Comparison of ENCODE assay signal across 1 cellular context in the genomic region with DNA sequence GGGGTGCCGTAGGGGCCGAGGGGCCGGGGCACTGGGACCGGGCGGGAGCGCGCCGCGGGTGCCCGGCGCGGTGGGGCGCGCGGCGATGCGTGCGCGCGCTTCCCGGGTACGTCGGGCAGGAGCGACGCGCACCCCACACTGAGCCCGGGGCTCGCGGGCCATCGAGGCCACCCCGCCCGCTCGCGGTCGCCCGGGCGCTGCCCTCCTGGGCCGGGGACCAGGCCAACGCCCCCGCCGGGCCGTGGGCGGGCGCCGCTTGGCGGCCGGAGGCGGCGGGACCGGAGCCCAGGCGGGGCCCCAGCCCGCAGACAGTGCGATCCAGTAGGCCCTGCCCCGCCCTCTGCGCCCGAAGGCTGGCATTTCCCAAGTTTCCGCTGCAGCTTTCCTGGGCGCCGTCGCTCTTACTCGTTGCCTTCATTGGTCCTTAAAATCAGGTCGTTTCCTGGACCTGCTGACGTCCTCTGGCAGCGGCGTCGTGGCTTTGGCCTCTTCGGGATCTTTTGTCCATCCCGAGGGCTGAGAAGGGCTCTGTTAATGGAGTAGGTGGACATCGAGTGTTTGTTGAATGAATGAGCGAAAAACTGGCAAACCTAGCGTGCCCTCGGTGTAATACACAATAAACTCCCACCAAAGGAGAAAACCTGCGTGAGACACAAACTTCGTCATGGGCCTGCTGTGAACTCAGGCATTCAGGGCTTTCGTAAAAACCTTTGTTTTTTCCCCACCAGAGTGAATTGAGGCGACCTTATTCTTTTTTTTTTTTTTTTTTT.
TF ChIP-seq lines count a peak whose summit lies in the region.

No MANE protein-coding gene starts in this region.

TF ChIP-seq in HepG2, 621 proteins besides CTCF, POLR2A, EP300 and RAD21 (continued from another document and continues in another):
- TF ChIP-seq, protein P1, sequence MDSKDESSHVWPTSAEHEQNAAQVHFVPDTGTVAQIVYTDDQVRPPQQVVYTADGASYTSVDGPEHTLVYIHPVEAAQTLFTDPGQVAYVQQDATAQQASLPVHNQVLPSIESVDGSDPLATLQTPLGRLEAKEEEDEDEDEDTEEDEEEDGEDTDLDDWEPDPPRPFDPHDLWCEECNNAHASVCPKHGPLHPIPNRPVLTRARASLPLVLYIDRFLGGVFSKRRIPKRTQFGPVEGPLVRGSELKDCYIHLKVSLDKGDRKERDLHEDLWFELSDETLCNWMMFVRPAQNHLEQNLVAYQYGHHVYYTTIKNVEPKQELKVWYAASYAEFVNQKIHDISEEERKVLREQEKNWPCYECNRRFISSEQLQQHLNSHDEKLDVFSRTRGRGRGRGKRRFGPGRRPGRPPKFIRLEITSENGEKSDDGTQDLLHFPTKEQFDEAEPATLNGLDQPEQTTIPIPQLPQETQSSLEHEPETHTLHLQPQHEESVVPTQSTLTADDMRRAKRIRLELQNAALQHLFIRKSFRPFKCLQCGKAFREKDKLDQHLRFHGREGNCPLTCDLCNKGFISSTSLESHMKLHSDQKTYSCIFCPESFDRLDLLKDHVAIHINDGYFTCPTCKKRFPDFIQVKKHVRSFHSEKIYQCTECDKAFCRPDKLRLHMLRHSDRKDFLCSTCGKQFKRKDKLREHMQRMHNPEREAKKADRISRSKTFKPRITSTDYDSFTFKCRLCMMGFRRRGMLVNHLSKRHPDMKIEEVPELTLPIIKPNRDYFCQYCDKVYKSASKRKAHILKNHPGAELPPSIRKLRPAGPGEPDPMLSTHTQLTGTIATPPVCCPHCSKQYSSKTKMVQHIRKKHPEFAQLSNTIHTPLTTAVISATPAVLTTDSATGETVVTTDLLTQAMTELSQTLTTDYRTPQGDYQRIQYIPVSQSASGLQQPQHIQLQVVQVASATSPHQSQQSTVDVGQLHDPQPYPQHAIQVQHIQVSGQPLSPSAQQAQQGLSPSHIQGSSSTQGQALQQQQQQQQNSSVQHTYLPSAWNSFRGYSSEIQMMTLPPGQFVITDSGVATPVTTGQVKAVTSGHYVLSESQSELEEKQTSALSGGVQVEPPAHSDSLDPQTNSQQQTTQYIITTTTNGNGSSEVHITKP (CRISPR knock-in tag; IDR thresholded peaks at IDR 0.05; ENCODE audit: low read depth): no peak
- TF ChIP-seq YEATS4 (CRISPR knock-in tag; IDR thresholded peaks at IDR 0.05; ENCODE audit: borderline replicate concordance): no peak
- no peak for TF ChIP-seq NR2C2 (CRISPR knock-in tag; IDR thresholded peaks at IDR 0.05; ENCODE audit: borderline replicate concordance)
- no peak for TF ChIP-seq ZNF546 (CRISPR knock-in tag; conservative IDR thresholded peaks at IDR 0.05)
- TF ChIP-seq, protein P2, sequence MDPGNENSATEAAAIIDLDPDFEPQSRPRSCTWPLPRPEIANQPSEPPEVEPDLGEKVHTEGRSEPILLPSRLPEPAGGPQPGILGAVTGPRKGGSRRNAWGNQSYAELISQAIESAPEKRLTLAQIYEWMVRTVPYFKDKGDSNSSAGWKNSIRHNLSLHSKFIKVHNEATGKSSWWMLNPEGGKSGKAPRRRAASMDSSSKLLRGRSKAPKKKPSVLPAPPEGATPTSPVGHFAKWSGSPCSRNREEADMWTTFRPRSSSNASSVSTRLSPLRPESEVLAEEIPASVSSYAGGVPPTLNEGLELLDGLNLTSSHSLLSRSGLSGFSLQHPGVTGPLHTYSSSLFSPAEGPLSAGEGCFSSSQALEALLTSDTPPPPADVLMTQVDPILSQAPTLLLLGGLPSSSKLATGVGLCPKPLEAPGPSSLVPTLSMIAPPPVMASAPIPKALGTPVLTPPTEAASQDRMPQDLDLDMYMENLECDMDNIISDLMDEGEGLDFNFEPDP (CRISPR knock-in tag; conservative IDR thresholded peaks at IDR 0.05): no peak
- TF ChIP-seq ZNF317 (CRISPR knock-in tag; IDR thresholded peaks at IDR 0.05): no peak
- 0 out of 2 replicates have a peak, but pooled peaks have one; percentile 26 for TF ChIP-seq KDM4B (CRISPR knock-in tag; IDR thresholded peaks at IDR 0.05)
- TF ChIP-seq ZNF124 (CRISPR knock-in tag; IDR thresholded peaks at IDR 0.05): no peak
- no peak for TF ChIP-seq ZNF891 (CRISPR knock-in tag; IDR thresholded peaks at IDR 0.05)
- TF ChIP-seq, protein P3, sequence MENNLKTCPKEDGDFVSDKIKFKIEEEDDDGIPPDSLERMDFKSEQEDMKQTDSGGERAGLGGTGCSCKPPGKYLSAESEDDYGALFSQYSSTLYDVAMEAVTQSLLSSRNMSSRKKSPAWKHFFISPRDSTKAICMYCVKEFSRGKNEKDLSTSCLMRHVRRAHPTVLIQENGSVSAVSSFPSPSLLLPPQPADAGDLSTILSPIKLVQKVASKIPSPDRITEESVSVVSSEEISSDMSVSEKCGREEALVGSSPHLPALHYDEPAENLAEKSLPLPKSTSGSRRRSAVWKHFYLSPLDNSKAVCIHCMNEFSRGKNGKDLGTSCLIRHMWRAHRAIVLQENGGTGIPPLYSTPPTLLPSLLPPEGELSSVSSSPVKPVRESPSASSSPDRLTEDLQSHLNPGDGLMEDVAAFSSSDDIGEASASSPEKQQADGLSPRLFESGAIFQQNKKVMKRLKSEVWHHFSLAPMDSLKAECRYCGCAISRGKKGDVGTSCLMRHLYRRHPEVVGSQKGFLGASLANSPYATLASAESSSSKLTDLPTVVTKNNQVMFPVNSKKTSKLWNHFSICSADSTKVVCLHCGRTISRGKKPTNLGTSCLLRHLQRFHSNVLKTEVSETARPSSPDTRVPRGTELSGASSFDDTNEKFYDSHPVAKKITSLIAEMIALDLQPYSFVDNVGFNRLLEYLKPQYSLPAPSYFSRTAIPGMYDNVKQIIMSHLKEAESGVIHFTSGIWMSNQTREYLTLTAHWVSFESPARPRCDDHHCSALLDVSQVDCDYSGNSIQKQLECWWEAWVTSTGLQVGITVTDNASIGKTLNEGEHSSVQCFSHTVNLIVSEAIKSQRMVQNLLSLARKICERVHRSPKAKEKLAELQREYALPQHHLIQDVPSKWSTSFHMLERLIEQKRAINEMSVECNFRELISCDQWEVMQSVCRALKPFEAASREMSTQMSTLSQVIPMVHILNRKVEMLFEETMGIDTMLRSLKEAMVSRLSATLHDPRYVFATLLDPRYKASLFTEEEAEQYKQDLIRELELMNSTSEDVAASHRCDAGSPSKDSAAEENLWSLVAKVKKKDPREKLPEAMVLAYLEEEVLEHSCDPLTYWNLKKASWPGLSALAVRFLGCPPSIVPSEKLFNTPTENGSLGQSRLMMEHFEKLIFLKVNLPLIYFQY (CRISPR knock-in tag; IDR thresholded peaks at IDR 0.05; ENCODE audit: borderline replicate concordance): no peak
- TF ChIP-seq PTBP1 (IDR thresholded peaks at IDR 0.05; ENCODE audit: low read depth, low read length, poor library complexity, severe bottlenecking): no peak
- TF ChIP-seq ZNF343 (CRISPR knock-in tag; IDR thresholded peaks at IDR 0.05): no peak
- no peak for TF ChIP-seq ZNF839 (CRISPR knock-in tag; IDR thresholded peaks at IDR 0.05; ENCODE audit: borderline replicate concordance)
- TF ChIP-seq SRSF4 (IDR thresholded peaks at IDR 0.05; ENCODE audit: low read depth, low read length, poor library complexity, severe bottlenecking): no peak
- TF ChIP-seq NCOA2 (CRISPR knock-in tag; IDR thresholded peaks at IDR 0.05): no peak
- no peak for TF ChIP-seq ZIK1 (CRISPR knock-in tag; IDR thresholded peaks at IDR 0.05; ENCODE audit: borderline replicate concordance, low read depth)
- TF ChIP-seq ZNF816 (CRISPR knock-in tag; IDR thresholded peaks at IDR 0.05; ENCODE audit: borderline replicate concordance): no peak
- TF ChIP-seq, protein P4, sequence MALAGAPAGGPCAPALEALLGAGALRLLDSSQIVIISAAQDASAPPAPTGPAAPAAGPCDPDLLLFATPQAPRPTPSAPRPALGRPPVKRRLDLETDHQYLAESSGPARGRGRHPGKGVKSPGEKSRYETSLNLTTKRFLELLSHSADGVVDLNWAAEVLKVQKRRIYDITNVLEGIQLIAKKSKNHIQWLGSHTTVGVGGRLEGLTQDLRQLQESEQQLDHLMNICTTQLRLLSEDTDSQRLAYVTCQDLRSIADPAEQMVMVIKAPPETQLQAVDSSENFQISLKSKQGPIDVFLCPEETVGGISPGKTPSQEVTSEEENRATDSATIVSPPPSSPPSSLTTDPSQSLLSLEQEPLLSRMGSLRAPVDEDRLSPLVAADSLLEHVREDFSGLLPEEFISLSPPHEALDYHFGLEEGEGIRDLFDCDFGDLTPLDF (CRISPR knock-in tag; IDR thresholded peaks at IDR 0.05): no peak
- TF ChIP-seq SIN3A (IDR thresholded peaks at IDR 0.05; ENCODE audit: borderline replicate concordance, low read depth, low read length): peak; percentile 46; the same call in 1 of the 2 replicates
- no peak for TF ChIP-seq HNRNPK (IDR thresholded peaks at IDR 0.05; ENCODE audit: low read depth, low read length, poor library complexity, severe bottlenecking)
- TF ChIP-seq, protein P5, sequence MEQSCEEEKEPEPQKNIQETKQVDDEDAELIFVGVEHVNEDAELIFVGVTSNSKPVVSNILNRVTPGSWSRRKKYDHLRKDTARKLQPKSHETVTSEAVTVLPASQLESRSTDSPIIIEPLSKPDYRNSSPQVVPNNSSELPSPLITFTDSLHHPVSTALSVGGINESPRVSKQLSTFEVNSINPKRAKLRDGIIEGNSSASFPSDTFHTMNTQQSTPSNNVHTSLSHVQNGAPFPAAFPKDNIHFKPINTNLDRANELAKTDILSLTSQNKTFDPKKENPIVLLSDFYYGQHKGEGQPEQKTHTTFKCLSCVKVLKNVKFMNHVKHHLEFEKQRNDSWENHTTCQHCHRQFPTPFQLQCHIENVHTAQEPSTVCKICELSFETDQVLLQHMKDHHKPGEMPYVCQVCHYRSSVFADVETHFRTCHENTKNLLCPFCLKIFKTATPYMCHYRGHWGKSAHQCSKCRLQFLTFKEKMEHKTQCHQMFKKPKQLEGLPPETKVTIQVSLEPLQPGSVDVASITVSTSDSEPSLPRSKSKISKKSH (CRISPR knock-in tag; IDR thresholded peaks at IDR 0.05; ENCODE audit: borderline replicate concordance): no peak
- no peak for TF ChIP-seq SRSF1 (optimal IDR thresholded peaks at IDR 0.05; ENCODE audit: low read depth, low read length)
- no peak for TF ChIP-seq PHF5A (CRISPR knock-in tag; IDR thresholded peaks at IDR 0.05; ENCODE audit: low read depth, unreplicated experiment)
- TF ChIP-seq ZNF670 (CRISPR knock-in tag; IDR thresholded peaks at IDR 0.05; ENCODE audit: borderline replicate concordance): no peak
- peak; percentile 55; the same call in 1 of the 2 replicates for TF ChIP-seq SP4 (CRISPR knock-in tag; IDR thresholded peaks at IDR 0.05)
- TF ChIP-seq RCOR2 (CRISPR knock-in tag; IDR thresholded peaks at IDR 0.05): no peak
- no peak for TF ChIP-seq ZFP41 (CRISPR knock-in tag; IDR thresholded peaks at IDR 0.05; ENCODE audit: borderline replicate concordance)
- no peak for TF ChIP-seq CAMTA2 (CRISPR knock-in tag; IDR thresholded peaks at IDR 0.05; ENCODE audit: borderline replicate concordance)
- no peak for TF ChIP-seq NR1H2 (CRISPR knock-in tag; IDR thresholded peaks at IDR 0.05; ENCODE audit: borderline replicate concordance, low read depth)
- TF ChIP-seq, protein P6, sequence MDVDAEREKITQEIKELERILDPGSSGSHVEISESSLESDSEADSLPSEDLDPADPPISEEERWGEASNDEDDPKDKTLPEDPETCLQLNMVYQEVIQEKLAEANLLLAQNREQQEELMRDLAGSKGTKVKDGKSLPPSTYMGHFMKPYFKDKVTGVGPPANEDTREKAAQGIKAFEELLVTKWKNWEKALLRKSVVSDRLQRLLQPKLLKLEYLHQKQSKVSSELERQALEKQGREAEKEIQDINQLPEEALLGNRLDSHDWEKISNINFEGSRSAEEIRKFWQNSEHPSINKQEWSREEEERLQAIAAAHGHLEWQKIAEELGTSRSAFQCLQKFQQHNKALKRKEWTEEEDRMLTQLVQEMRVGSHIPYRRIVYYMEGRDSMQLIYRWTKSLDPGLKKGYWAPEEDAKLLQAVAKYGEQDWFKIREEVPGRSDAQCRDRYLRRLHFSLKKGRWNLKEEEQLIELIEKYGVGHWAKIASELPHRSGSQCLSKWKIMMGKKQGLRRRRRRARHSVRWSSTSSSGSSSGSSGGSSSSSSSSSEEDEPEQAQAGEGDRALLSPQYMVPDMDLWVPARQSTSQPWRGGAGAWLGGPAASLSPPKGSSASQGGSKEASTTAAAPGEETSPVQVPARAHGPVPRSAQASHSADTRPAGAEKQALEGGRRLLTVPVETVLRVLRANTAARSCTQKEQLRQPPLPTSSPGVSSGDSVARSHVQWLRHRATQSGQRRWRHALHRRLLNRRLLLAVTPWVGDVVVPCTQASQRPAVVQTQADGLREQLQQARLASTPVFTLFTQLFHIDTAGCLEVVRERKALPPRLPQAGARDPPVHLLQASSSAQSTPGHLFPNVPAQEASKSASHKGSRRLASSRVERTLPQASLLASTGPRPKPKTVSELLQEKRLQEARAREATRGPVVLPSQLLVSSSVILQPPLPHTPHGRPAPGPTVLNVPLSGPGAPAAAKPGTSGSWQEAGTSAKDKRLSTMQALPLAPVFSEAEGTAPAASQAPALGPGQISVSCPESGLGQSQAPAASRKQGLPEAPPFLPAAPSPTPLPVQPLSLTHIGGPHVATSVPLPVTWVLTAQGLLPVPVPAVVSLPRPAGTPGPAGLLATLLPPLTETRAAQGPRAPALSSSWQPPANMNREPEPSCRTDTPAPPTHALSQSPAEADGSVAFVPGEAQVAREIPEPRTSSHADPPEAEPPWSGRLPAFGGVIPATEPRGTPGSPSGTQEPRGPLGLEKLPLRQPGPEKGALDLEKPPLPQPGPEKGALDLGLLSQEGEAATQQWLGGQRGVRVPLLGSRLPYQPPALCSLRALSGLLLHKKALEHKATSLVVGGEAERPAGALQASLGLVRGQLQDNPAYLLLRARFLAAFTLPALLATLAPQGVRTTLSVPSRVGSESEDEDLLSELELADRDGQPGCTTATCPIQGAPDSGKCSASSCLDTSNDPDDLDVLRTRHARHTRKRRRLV (CRISPR knock-in tag; IDR thresholded peaks at IDR 0.05): no peak
- TF ChIP-seq ZFP62 (CRISPR knock-in tag; IDR thresholded peaks at IDR 0.05): no peak
- TF ChIP-seq, protein P7, sequence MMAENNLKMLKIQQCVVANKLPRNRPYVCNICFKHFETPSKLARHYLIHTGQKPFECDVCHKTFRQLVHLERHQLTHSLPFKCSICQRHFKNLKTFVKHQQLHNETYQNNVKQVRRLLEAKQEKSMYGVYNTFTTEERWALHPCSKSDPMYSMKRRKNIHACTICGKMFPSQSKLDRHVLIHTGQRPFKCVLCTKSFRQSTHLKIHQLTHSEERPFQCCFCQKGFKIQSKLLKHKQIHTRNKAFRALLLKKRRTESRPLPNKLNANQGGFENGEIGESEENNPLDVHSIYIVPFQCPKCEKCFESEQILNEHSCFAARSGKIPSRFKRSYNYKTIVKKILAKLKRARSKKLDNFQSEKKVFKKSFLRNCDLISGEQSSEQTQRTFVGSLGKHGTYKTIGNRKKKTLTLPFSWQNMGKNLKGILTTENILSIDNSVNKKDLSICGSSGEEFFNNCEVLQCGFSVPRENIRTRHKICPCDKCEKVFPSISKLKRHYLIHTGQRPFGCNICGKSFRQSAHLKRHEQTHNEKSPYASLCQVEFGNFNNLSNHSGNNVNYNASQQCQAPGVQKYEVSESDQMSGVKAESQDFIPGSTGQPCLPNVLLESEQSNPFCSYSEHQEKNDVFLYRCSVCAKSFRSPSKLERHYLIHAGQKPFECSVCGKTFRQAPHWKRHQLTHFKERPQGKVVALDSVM (CRISPR knock-in tag; IDR thresholded peaks at IDR 0.05): no peak
- TF ChIP-seq, protein P8, sequence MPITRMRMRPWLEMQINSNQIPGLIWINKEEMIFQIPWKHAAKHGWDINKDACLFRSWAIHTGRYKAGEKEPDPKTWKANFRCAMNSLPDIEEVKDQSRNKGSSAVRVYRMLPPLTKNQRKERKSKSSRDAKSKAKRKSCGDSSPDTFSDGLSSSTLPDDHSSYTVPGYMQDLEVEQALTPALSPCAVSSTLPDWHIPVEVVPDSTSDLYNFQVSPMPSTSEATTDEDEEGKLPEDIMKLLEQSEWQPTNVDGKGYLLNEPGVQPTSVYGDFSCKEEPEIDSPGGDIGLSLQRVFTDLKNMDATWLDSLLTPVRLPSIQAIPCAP (CRISPR knock-in tag; IDR thresholded peaks at IDR 0.05; ENCODE audit: low read depth): no peak
- TF ChIP-seq ATM (IDR thresholded peaks at IDR 0.05; ENCODE audit: borderline replicate concordance): no peak
